Comparison of ENCODE assay signal across 11 cellular contexts in the genomic region with DNA sequence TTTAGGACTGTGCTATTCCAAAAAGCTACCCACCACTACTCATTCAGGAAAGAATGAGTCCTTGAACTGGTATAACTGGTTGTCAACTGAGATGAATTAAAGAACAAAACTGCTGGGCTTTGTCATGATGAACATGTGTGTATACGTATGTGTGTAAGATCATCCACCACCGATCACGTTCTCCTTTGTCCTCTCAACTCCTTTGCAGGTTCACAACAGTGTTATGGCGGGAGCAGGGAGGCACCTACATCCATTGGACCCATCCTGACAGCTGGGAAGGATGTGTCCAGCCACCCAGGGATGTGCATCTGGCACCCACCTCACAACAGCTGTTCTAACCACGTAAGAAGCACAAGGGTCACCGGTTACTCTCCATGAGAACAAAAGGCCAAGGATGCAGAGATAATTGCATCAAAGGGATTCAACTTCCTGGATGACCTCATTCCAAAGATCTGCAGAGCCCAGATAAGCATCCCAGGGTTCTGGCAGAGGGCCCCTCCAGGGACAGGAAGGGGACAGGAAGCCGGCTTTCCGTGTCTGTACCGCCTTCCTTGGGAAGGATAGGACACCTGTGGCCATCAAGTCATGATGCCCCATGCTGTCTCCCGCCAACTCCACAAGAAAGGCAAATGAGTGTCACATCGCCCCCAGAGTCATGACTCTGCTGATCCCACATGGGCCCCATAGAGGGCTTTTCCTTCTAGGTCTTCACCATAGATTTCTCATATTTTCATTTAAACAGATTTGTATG.
DNase-seq lines count a peak whose midpoint lies in the region; ATAC-seq and TF ChIP-seq lines count a peak whose summit lies in the region.
"Had no signal": no experiment of that assay in that cellular context is flagged by ENCODE, and none has a peak within 500 bp of the region (broad histone marks: within the 10 kb centered on the region; RNA-seq: fewer than 3 reads in every experiment).

No MANE protein-coding gene starts in this region.

- H3K14ac ChIP-seq in trophoblast cell (ENCODE audit: low read length), result no peak overlapping the region

- H3K4me1 ChIP-seq in GM23248 (ENCODE audit: insufficient read depth) (peaks cover 30% of the 10 kb centered on the region), trophoblast cell (ENCODE audit: control insufficient read depth in 1 of 2, insufficient read depth in 2 of 2, low read length in 2 of 2) (peaks cover 12 to 23% of the 10 kb centered on the region in 2 experiments)

- no peaks in the 10 kb centered on the region for H3K9me2 ChIP-seq in GM23248 (ENCODE audit: insufficient read depth)

- H3K79me2 ChIP-seq in GM23248 (ENCODE audit: insufficient read depth) (no peaks in the 10 kb centered on the region), trophoblast cell (ENCODE audit: control insufficient read depth, insufficient read depth, low read length, poor library complexity) (peaks cover 2% of the 10 kb centered on the region)

- H2AFZ ChIP-seq in GM23248 (no peak overlapping the region), trophoblast cell (ENCODE audit: insufficient read depth, low read length, poor library complexity) (no peak overlapping the region)

- H3K4me3 ChIP-seq in GM23248 (no peak overlapping the region), foreskin fibroblast (ENCODE audit: low read depth in 1 of 2, low read length in 2 of 2) (no peak overlapping the region), trophoblast cell (ENCODE audit: low read depth, low read length) (no peak overlapping the region)
- H3K4me3 ChIP-seq: ovary had no signal

- peak overlapping the region; percentile 71 for H4K91ac ChIP-seq in trophoblast cell (ENCODE audit: low read depth, low read length)

- no peaks in the 10 kb centered on the region for H4K20me1 ChIP-seq in GM23248 (ENCODE audit: insufficient read depth)

- H3F3A ChIP-seq in GM23248 (ENCODE audit: insufficient read depth), result peaks cover 25% of the 10 kb centered on the region

- H3K4me2 ChIP-seq in GM23248 (ENCODE audit: unreplicated experiment) (peak overlapping the region; percentile 10), trophoblast cell (ENCODE audit: low read length) (peak overlapping the region; percentile 24)

- peak overlapping the region; percentile 67 for H2BK5ac ChIP-seq in trophoblast cell (ENCODE audit: low read depth, low read length, poor library complexity)

- H2AK5ac ChIP-seq in trophoblast cell (ENCODE audit: low read length), result no peak overlapping the region

- H2BK120ac ChIP-seq in trophoblast cell (ENCODE audit: insufficient read depth, low read length, poor library complexity), result peak overlapping the region; percentile 19

- H3K9me3 ChIP-seq in GM23248 (ENCODE audit: low read depth) (no peaks in the 10 kb centered on the region), trophoblast cell (ENCODE audit: insufficient read depth, low read depth, low read length) (no peaks in the 10 kb centered on the region)
- H3K9me3 ChIP-seq: ovary had no signal

- H3K79me1 ChIP-seq in trophoblast cell (ENCODE audit: low read length), result peaks cover 22% of the 10 kb centered on the region

- DNase-seq in GM23248 (peak; percentile 17), RWPE1 (ENCODE audit: low spot score) (peak; percentile 57), foreskin fibroblast (peak; percentile 54 to 57), trophoblast cell (peak; percentile 42 to 85), NOMO-1 treated with DMSO at 0.1 percent for 48 hours (lab: John Stamatoyannopoulos, UW; ENCODE audit: unreplicated experiment) (no peak), NCI-H524 treated with DMSO at 0.1 percent for 48 hours (lab: John Stamatoyannopoulos, UW) (no peak)
- DNase-seq: NCI-H526; stimulated activated naive CD4-positive, alpha-beta T cell treated with Interleukin-2 at 50 U/mL for 16 hours had no signal

- no peak for ATAC-seq in GM19023 (IDR thresholded peaks at IDR 0.05; ENCODE audit: unreplicated experiment)
- ATAC-seq in HG03108 (IDR thresholded peaks at IDR 0.05; ENCODE audit: unreplicated experiment), result no peak

- peak overlapping the region; percentile 38 for H3K18ac ChIP-seq in trophoblast cell (ENCODE audit: low read length)

- no peaks in the 10 kb centered on the region for H3K27me3 ChIP-seq in GM23248 (replicated peaks; ENCODE audit: insufficient read depth)
- H3K27me3 ChIP-seq in trophoblast cell (ENCODE audit: insufficient read depth, low read length), result no peaks in the 10 kb centered on the region
- H3K27me3 ChIP-seq: ovary had no signal

- no peak overlapping the region for H3K23ac ChIP-seq in trophoblast cell (ENCODE audit: low read length)

- H3K9ac ChIP-seq in GM23248 (peak overlapping the region; percentile 15; the same call in 1 of the 2 replicates), trophoblast cell (ENCODE audit: low read length) (no peak overlapping the region)

- peak overlapping the region; percentile 34 for H4K8ac ChIP-seq in trophoblast cell (ENCODE audit: low read depth, low read length)

- CTCF ChIA-PET in RWPE1 (lab: Yijun Ruan, JAX), result interaction anchor here (0.6 to 0.7 kb wide), 2 partner anchors 112 to 1147 kb away, joined by 3 to 4 read pairs; no protein-coding TSS in a partner anchor

- TF ChIP-seq CTCF in RWPE1 (conservative IDR thresholded peaks at IDR 0.05; ENCODE audit: low read depth) (no peak), foreskin fibroblast (IDR thresholded peaks at IDR 0.05; ENCODE audit: low read depth, low read length) (no peak)

- no peak overlapping the region for H4K12ac ChIP-seq in trophoblast cell (ENCODE audit: low read depth, low read length)

- H3K27ac ChIP-seq in GM23248 (peak overlapping the region; percentile 6), RWPE1 (no peak overlapping the region), trophoblast cell (ENCODE audit: low read depth, low read length) (peak overlapping the region; percentile 97)
- H3K27ac ChIP-seq: ovary had no signal

- in situ Hi-C loops in GM23248 (cut with MboI), result no loop called here

- H2BK12ac ChIP-seq in trophoblast cell (ENCODE audit: low read length), result peak overlapping the region; percentile 31

- 85 to 86% methylated on average over 10 to 11 of the region's 11 CpGs for WGBS in GM23248 (ENCODE audit: low coverage in 1 of 2, low lambda C conversion rate in 2 of 2, missing lambda C conversion rate in 2 of 2), 2 experiments
- WGBS in trophoblast cell (ENCODE audit: extremely low coverage, insufficient coverage, insufficient read length), result no CpG with 5 or more reads among the region's 11 CpGs

- peak overlapping the region; percentile 8 for H3K4ac ChIP-seq in trophoblast cell (ENCODE audit: low read depth, low read length)

- no peaks in the 10 kb centered on the region for H3K36me3 ChIP-seq in GM23248 (ENCODE audit: low read depth)
- H3K36me3 ChIP-seq in trophoblast cell (ENCODE audit: control insufficient read depth in 1 of 2, insufficient read depth in 2 of 2, low read length in 2 of 2), result no peaks in the 10 kb centered on the region
- H3K36me3 ChIP-seq: ovary had no signal

- POLR2A ChIA-PET in RWPE1 (lab: Yijun Ruan, JAX; ENCODE audit: low non-redundant PET), result no interaction called here

Comparison
In these comparisons a context has a peak if more than half of its experiments do, and no peak if none do; other contexts are left out.
1. DNase-seq: peak in GM23248 (single experiment), RWPE1 (single experiment), foreskin fibroblast (2 of 2) and trophoblast cell (2 of 2); none in NOMO-1 treated with DMSO at 0.1 percent for 48 hours (single experiment) and NCI-H524 treated with DMSO at 0.1 percent for 48 hours (single experiment).